Comparison of ENCODE assay signal across 24 cellular contexts in the genomic region with DNA sequence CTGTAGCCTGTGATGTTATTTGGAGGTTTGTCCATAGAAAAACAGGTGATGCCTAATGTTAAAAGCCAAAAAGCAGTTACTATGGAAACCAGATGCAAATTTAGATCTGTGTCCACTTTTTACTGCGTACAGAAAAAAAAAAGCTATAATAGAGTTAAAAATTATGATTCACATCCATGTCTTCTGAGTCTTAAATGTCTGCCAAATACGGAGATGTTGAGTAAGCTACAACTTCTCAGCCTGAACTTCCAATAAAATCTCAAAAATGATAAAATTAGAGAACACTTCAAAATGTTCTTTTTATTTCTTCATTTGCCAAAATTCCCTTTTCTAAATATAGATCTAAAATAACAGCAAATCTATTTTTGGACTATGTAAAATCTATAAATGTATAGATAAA.
"Had no signal": no experiment of that assay in that cellular context is flagged by ENCODE, and none has a peak within 500 bp of the region (broad histone marks: within the 10 kb centered on the region; RNA-seq: fewer than 3 reads in every experiment).

No MANE protein-coding gene starts in this region.

- H3K4me3 Mint-ChIP-seq: activated CD4-positive, alpha-beta T cell treated with anti-CD3 and anti-CD28 coated beads, Interleukin-2, amount 10 ng/mL, durations not matched to agents 24 days and 14 days; activated CD8-positive, alpha-beta T cell treated with anti-CD3 and anti-CD28 coated beads, Interleukin-2, amount 10 ng/mL, durations not matched to agents 7 days and 5 days; activated naive CD4-positive, alpha-beta T cell treated with anti-CD3 and anti-CD28 coated beads, Interleukin-2, amount 50 U/mL, for 24 hours; nephron progenitor cell; T-helper 2 cell treated with Interferon-gamma antibody and Interleukin-4, amounts not matched to agents 5 μg/mL and 100 μg/mL, for 36 hours had no signal

- H3K27ac ChIP-seq: colonic mucosa, prostate gland, upper lobe of left lung had no signal

- DNase-seq: activated CD4-positive, alpha-beta T cell treated with anti-CD3 and anti-CD28 coated beads, Interleukin-2, amount 10 ng/mL, durations not matched to agents 24 days and 14 days; activated CD4-positive, CD25-positive, alpha-beta regulatory T cell; activated CD8-positive, alpha-beta memory T cell treated with anti-CD3 and anti-CD28 coated beads, Interleukin-2, amount 50 U/mL, for 4 hours; activated CD8-positive, alpha-beta T cell treated with anti-CD3 and anti-CD28 coated beads, Interleukin-2, amount 10 ng/mL, durations not matched to agents 7 days and 5 days; activated effector memory CD4-positive, alpha-beta T cell treated with anti-CD3 and anti-CD28 coated beads, Interleukin-2, amount 50 U/mL, for 16 hours; activated T-cell treated with anti-CD3 and anti-CD28 coated beads, Interleukin-2, amount 50 U/mL, for 48 hours; amniotic stem cell; caudate nucleus; colonic mucosa; effector CD4-positive, alpha-beta T cell; glutamatergic neuron; hypothalamus; mesendoderm; nephron progenitor cell; occipital lobe; right cardiac atrium; small intestine; stimulated activated CD4-positive, alpha-beta T cell treated with anti-CD3 and anti-CD28 coated beads, Interleukin-4, amount 100 ng/mL, for 24 hours; stimulated activated naive CD4-positive, alpha-beta T cell; upper lobe of left lung had no signal

- H3K36me3 Mint-ChIP-seq: activated naive CD4-positive, alpha-beta T cell treated with anti-CD3 and anti-CD28 coated beads, Interleukin-2, amount 50 U/mL, for 24 hours had no signal

- H3K27me3 ChIP-seq: colonic mucosa, suprapubic skin, upper lobe of left lung had no signal

- ATAC-seq: activated CD8-positive, alpha-beta T cell treated with anti-CD3 and anti-CD28 coated beads, Interleukin-2, amount 10 ng/mL, durations not matched to agents 7 days and 5 days; right cardiac atrium had no signal

- H3K9me3 ChIP-seq: colonic mucosa, prostate gland, suprapubic skin, upper lobe of left lung had no signal

- H3K4me1 Mint-ChIP-seq: activated CD4-positive, alpha-beta T cell treated with anti-CD3 and anti-CD28 coated beads, Interleukin-2, amount 10 ng/mL, durations not matched to agents 24 days and 14 days; activated naive CD4-positive, alpha-beta T cell treated with anti-CD3 and anti-CD28 coated beads, Interleukin-2, amount 50 U/mL, for 24 hours; nephron progenitor cell had no signal

- H3K4me3 ChIP-seq: colonic mucosa, prostate gland, suprapubic skin, upper lobe of left lung had no signal

- H3K4me1 ChIP-seq: colonic mucosa, prostate gland, suprapubic skin, upper lobe of left lung had no signal

- H3K27ac Mint-ChIP-seq: activated CD4-positive, alpha-beta T cell treated with anti-CD3 and anti-CD28 coated beads, Interleukin-2, amount 10 ng/mL, durations not matched to agents 24 days and 14 days; activated CD8-positive, alpha-beta T cell treated with anti-CD3 and anti-CD28 coated beads, Interleukin-2, amount 10 ng/mL, durations not matched to agents 7 days and 5 days; activated naive CD4-positive, alpha-beta T cell treated with anti-CD3 and anti-CD28 coated beads, Interleukin-2, amount 50 U/mL, for 24 hours; nephron progenitor cell; T-helper 2 cell treated with Interferon-gamma antibody and Interleukin-4, amounts not matched to agents 5 μg/mL and 100 μg/mL, for 36 hours had no signal

- H3K9me3 Mint-ChIP-seq: activated CD4-positive, alpha-beta T cell treated with anti-CD3 and anti-CD28 coated beads, Interleukin-2, amount 10 ng/mL, durations not matched to agents 24 days and 14 days; activated naive CD4-positive, alpha-beta T cell treated with anti-CD3 and anti-CD28 coated beads, Interleukin-2, amount 50 U/mL, for 24 hours; nephron progenitor cell; T-helper 2 cell treated with Interferon-gamma antibody and Interleukin-4, amounts not matched to agents 5 μg/mL and 100 μg/mL, for 36 hours had no signal

- H3K36me3 ChIP-seq: colonic mucosa, prostate gland, suprapubic skin, upper lobe of left lung had no signal
